Comparison of ENCODE assay signal across 18 cellular contexts in the genomic region with DNA sequence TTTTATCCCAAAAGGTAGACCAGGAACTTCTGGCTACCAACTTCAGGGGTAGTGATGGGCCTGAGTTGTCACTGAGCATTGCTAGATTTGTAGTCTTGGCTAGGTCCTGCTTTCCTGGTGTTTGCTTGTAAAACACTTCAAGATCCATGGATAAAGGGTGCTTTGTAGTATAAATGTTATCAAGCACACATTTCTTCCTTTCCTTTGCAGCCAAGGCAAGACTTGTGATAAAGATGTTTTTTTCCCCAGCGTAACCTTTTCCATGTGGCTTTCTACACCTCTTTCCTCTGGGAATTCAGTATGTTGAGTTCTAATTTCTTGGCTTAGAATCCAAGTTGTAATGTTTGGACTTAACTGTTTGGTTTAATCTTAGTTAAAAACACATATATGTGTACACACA.
"Had no signal": no experiment of that assay in that cellular context is flagged by ENCODE, and none has a peak within 500 bp of the region (broad histone marks: within the 10 kb centered on the region; RNA-seq: fewer than 3 reads in every experiment).

No MANE protein-coding gene starts in this region.

- H3K4me3 ChIP-seq: esophagus squamous epithelium, mucosa of descending colon, prostate gland, sigmoid colon, skin epidermis had no signal

- H3K27ac ChIP-seq: esophagus squamous epithelium, foreskin keratinocyte, parathyroid adenoma, prostate gland had no signal

- H3K9ac ChIP-seq: parathyroid adenoma had no signal

- H3K36me3 Mint-ChIP-seq: naive thymus-derived CD8-positive, alpha-beta T cell had no signal

- H2AFZ ChIP-seq: parathyroid adenoma had no signal

- H3K9me3 Mint-ChIP-seq: central memory CD8-positive, alpha-beta T cell; naive thymus-derived CD8-positive, alpha-beta T cell had no signal

- FAIRE-seq: endometrium had no signal

- H3K27me3 Mint-ChIP-seq: central memory CD8-positive, alpha-beta T cell; naive thymus-derived CD8-positive, alpha-beta T cell had no signal

- H3K79me2 ChIP-seq: parathyroid adenoma had no signal

- H3K9me3 ChIP-seq: esophagus squamous epithelium, mucosa of descending colon, prostate gland, sigmoid colon had no signal

- H3K36me3 ChIP-seq: esophagus squamous epithelium, prostate gland, sigmoid colon had no signal

- H3K4me3 Mint-ChIP-seq: central memory CD8-positive, alpha-beta T cell had no signal

- H3K27me3 ChIP-seq: esophagus squamous epithelium, foreskin keratinocyte, sigmoid colon had no signal

- H3K4me1 ChIP-seq: foreskin keratinocyte, parathyroid adenoma, prostate gland had no signal

- DNase-seq: cortex of kidney; effector memory CD4-positive, alpha-beta T cell; esophagus squamous epithelium; foreskin keratinocyte; kidney glomerular epithelial cell; mucosa of descending colon; naive thymus-derived CD8-positive, alpha-beta T cell; occipital lobe; retina; sigmoid colon; stimulated activated CD4-positive, alpha-beta T cell treated with anti-CD3 and anti-CD28 coated beads, Interleukin-12 subunit alpha, Interleukin-12 subunit beta, amount 100 ng/mL, for 4 hours; stimulated activated naive CD4-positive, alpha-beta T cell treated with Interleukin-2 at 50 U/mL for 16 hours; trophoblast cell had no signal
